Comparison of ENCODE assay signal across 17 cellular contexts in the genomic region with DNA sequence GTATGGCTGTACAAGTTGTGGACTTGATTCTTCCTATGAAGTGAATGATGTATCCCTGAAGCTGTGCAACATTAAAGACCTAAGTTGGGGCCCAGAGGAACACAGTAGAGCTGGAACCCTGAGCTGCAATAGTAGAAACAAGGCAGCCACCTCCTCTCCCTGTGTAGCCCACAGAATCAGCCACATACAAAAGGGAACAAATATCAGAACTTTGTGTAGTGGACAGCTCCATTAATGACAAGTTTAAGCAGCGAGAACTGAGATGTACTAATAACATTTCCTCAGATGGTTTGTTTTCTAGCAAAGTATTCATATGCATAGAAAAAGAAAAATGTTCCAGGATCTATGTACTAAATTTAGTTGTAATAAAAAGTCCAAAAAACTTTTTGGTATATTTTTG.
"Had no signal": no experiment of that assay in that cellular context is flagged by ENCODE, and none has a peak within 500 bp of the region (broad histone marks: within the 10 kb centered on the region; RNA-seq: fewer than 3 reads in every experiment).

No MANE protein-coding gene starts in this region.

- H3K27me3 ChIP-seq: esophagus squamous epithelium, right atrium auricular region, thyroid gland had no signal

- H3K79me2 ChIP-seq: hepatocyte had no signal

- H3K9me3 ChIP-seq: esophagus squamous epithelium, mucosa of descending colon, right atrium auricular region, suprapubic skin, thyroid gland had no signal

- H3K4me3 ChIP-seq: esophagus squamous epithelium, hepatocyte, mucosa of descending colon, right atrium auricular region, suprapubic skin, thyroid gland had no signal

- ATAC-seq: effector memory CD8-positive, alpha-beta T cell; left colon; mucosa of descending colon; natural killer cell had no signal

- DNase-seq: effector memory CD8-positive, alpha-beta T cell; esophagus squamous epithelium; foreskin fibroblast; head of caudate nucleus; left colon; mucosa of descending colon; natural killer cell; posterior cingulate gyrus; small intestine; stimulated activated CD4-positive, alpha-beta T cell treated with anti-CD3 and anti-CD28 coated beads, Interleukin-2, amount 100 ng/mL, for 48 hours; stimulated activated naive CD4-positive, alpha-beta T cell treated with Interleukin-2 at 50 U/mL for 16 hours; thyroid gland had no signal

- H3K36me3 ChIP-seq: esophagus squamous epithelium, right atrium auricular region, suprapubic skin, thyroid gland had no signal

- FAIRE-seq: colon, small intestine, urothelium cell line had no signal

- H3K4me1 ChIP-seq: esophagus squamous epithelium, right atrium auricular region, suprapubic skin, thyroid gland had no signal

- H3K27ac ChIP-seq: esophagus squamous epithelium, hepatocyte, right atrium auricular region, suprapubic skin, thyroid gland had no signal

- H2AFZ ChIP-seq: hepatocyte had no signal

- H3K4me2 ChIP-seq: hepatocyte had no signal
